Comparison of ENCODE assay signal across 1 cellular context in the genomic region with DNA sequence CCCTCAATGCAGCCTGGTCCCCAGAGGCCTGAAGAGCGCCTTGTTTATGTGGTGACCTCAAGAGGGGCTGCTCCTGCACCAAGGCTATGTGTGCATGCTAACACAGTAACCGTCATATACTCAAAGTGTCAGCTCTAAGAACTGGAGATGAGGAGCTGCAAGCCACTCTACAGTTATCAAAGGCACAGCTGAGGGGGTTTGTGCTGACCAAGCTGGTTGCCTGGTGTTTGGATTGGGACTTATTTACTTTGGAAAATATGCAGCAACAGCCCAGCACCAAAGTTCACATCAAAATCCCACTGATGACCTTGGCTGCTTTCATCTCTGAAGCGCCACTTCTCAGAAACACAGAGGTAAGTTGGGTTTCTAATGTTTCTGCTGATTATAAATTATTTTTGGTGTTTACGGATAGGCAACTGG.
A peak's percentile ranks its signal among the peaks of the same experiment; 100 is the strongest.
TF ChIP-seq lines count a peak whose summit lies in the region.

SERPIND1 (plus strand) TSS at position 321 of the 420 bp plus-strand sequence. CDS start 5,200 bp downstream, outside the sequence.

TF ChIP-seq in HepG2, 621 proteins besides CTCF, POLR2A, EP300 and RAD21 (continued from another document and continues in another):
- TF ChIP-seq ZNF275 (CRISPR knock-in tag; IDR thresholded peaks at IDR 0.05; ENCODE audit: borderline replicate concordance) (no peak), RXRA (CRISPR knock-in tag; IDR thresholded peaks at IDR 0.05) (peak; percentile 70; the same call in 1 of the 2 replicates), DR1 (CRISPR knock-in tag; IDR thresholded peaks at IDR 0.05) (peak; percentile 74), SIN3A (IDR thresholded peaks at IDR 0.05; ENCODE audit: borderline replicate concordance, low read depth, low read length) (peak; percentile 91; the same call in 1 of the 2 replicates), NR2F1 (CRISPR knock-in tag; IDR thresholded peaks at IDR 0.05) (peak in 1 of 2 experiments; percentile 66; a peak in 1 of 4 replicates), AHR (CRISPR knock-in tag; IDR thresholded peaks at IDR 0.05) (no peak), POGZ (CRISPR knock-in tag; IDR thresholded peaks at IDR 0.05) (0 out of 2 replicates have a peak, but pooled peaks have one; percentile 18), MIXL1 (CRISPR knock-in tag; IDR thresholded peaks at IDR 0.05) (0 out of 2 replicates have a peak, but pooled peaks have one; percentile 45), PAF1 (CRISPR knock-in tag; IDR thresholded peaks at IDR 0.05) (no peak), ETV6 (CRISPR knock-in tag; conservative IDR thresholded peaks at IDR 0.05) (no peak), TCF12 (IDR thresholded peaks at IDR 0.05) (no peak), TCF12 (CRISPR knock-in tag; IDR thresholded peaks at IDR 0.05) (peak; percentile 74; the same call in 1 of the 2 replicates), TBX2 (CRISPR knock-in tag; IDR thresholded peaks at IDR 0.05; ENCODE audit: borderline replicate concordance) (peak; percentile 73), ZNF75D (CRISPR knock-in tag; IDR thresholded peaks at IDR 0.05; ENCODE audit: borderline replicate concordance) (no peak), ZNF552 (CRISPR knock-in tag; IDR thresholded peaks at IDR 0.05; ENCODE audit: borderline replicate concordance) (no peak), ZNF652 (CRISPR knock-in tag; IDR thresholded peaks at IDR 0.05; ENCODE audit: borderline replicate concordance, low read depth) (peak; percentile 48; the same call in 1 of the 2 replicates), KLF9 (CRISPR knock-in tag; IDR thresholded peaks at IDR 0.05; ENCODE audit: low read depth) (no peak), HDAC1 (CRISPR knock-in tag; IDR thresholded peaks at IDR 0.05) (peak; percentile 83), REXO4 (CRISPR knock-in tag; IDR thresholded peaks at IDR 0.05; ENCODE audit: borderline replicate concordance) (no peak), ZNF878 (CRISPR knock-in tag; IDR thresholded peaks at IDR 0.05) (0 out of 2 replicates have a peak, but pooled peaks have one; percentile 19), CREB1 (IDR thresholded peaks at IDR 0.05) (no peak), CREB1 (CRISPR knock-in tag; IDR thresholded peaks at IDR 0.05) (no peak; the same call in none of the 2 replicates), JUND (CRISPR knock-in tag; IDR thresholded peaks at IDR 0.05) (no peak), E2F2 (CRISPR knock-in tag; IDR thresholded peaks at IDR 0.05; ENCODE audit: borderline replicate concordance) (no peak), ZGPAT (CRISPR knock-in tag; IDR thresholded peaks at IDR 0.05) (peak; percentile 85), ZFY (CRISPR knock-in tag; IDR thresholded peaks at IDR 0.05) (peak; percentile 43; the same call in 1 of the 2 replicates), ZNF766 (CRISPR knock-in tag; IDR thresholded peaks at IDR 0.05; ENCODE audit: borderline replicate concordance) (peak; percentile 44; the same call in 1 of the 2 replicates), RXRB (CRISPR knock-in tag; IDR thresholded peaks at IDR 0.05; ENCODE audit: borderline replicate concordance) (peak; percentile 85), ZNF430 (CRISPR knock-in tag; IDR thresholded peaks at IDR 0.05) (peak; percentile 40; the same call in 1 of the 2 replicates), ZNF761 (CRISPR knock-in tag; conservative IDR thresholded peaks at IDR 0.05) (0 out of 2 replicates have a peak, but pooled peaks have one; percentile 62), FOXO1 (CRISPR knock-in tag; IDR thresholded peaks at IDR 0.05) (peak; percentile 92), MED1 (CRISPR knock-in tag; IDR thresholded peaks at IDR 0.05) (peak; percentile 94), ZFX (CRISPR knock-in tag; IDR thresholded peaks at IDR 0.05; ENCODE audit: low read depth) (peak; percentile 23; the same call in 1 of the 2 replicates), AKAP8 (CRISPR knock-in tag; IDR thresholded peaks at IDR 0.05) (peak; percentile 25; the same call in 1 of the 2 replicates), SAP130 (CRISPR knock-in tag; IDR thresholded peaks at IDR 0.05; ENCODE audit: low read depth) (peak; percentile 93), ATAD3A (CRISPR knock-in tag; IDR thresholded peaks at IDR 0.05) (no peak), FOXA3 (CRISPR knock-in tag; IDR thresholded peaks at IDR 0.05) (peak; percentile 96), FOXJ3 (CRISPR knock-in tag; IDR thresholded peaks at IDR 0.05; ENCODE audit: borderline replicate concordance) (peak; percentile 95)
- TF ChIP-seq, protein P1, sequence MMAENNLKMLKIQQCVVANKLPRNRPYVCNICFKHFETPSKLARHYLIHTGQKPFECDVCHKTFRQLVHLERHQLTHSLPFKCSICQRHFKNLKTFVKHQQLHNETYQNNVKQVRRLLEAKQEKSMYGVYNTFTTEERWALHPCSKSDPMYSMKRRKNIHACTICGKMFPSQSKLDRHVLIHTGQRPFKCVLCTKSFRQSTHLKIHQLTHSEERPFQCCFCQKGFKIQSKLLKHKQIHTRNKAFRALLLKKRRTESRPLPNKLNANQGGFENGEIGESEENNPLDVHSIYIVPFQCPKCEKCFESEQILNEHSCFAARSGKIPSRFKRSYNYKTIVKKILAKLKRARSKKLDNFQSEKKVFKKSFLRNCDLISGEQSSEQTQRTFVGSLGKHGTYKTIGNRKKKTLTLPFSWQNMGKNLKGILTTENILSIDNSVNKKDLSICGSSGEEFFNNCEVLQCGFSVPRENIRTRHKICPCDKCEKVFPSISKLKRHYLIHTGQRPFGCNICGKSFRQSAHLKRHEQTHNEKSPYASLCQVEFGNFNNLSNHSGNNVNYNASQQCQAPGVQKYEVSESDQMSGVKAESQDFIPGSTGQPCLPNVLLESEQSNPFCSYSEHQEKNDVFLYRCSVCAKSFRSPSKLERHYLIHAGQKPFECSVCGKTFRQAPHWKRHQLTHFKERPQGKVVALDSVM (CRISPR knock-in tag; IDR thresholded peaks at IDR 0.05): peak; percentile 51
- TF ChIP-seq, protein P2, sequence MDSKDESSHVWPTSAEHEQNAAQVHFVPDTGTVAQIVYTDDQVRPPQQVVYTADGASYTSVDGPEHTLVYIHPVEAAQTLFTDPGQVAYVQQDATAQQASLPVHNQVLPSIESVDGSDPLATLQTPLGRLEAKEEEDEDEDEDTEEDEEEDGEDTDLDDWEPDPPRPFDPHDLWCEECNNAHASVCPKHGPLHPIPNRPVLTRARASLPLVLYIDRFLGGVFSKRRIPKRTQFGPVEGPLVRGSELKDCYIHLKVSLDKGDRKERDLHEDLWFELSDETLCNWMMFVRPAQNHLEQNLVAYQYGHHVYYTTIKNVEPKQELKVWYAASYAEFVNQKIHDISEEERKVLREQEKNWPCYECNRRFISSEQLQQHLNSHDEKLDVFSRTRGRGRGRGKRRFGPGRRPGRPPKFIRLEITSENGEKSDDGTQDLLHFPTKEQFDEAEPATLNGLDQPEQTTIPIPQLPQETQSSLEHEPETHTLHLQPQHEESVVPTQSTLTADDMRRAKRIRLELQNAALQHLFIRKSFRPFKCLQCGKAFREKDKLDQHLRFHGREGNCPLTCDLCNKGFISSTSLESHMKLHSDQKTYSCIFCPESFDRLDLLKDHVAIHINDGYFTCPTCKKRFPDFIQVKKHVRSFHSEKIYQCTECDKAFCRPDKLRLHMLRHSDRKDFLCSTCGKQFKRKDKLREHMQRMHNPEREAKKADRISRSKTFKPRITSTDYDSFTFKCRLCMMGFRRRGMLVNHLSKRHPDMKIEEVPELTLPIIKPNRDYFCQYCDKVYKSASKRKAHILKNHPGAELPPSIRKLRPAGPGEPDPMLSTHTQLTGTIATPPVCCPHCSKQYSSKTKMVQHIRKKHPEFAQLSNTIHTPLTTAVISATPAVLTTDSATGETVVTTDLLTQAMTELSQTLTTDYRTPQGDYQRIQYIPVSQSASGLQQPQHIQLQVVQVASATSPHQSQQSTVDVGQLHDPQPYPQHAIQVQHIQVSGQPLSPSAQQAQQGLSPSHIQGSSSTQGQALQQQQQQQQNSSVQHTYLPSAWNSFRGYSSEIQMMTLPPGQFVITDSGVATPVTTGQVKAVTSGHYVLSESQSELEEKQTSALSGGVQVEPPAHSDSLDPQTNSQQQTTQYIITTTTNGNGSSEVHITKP (CRISPR knock-in tag; IDR thresholded peaks at IDR 0.05; ENCODE audit: low read depth): 0 out of 2 replicates have a peak, but pooled peaks have one; percentile 35
- TF ChIP-seq, protein P3, sequence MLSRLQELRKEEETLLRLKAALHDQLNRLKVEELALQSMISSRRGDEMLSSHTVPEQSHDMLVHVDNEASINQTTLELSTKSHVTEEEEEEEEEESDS (CRISPR knock-in tag; IDR thresholded peaks at IDR 0.05; ENCODE audit: borderline replicate concordance): 0 out of 2 replicates have a peak, but pooled peaks have one; percentile 51
- TF ChIP-seq, protein P4, sequence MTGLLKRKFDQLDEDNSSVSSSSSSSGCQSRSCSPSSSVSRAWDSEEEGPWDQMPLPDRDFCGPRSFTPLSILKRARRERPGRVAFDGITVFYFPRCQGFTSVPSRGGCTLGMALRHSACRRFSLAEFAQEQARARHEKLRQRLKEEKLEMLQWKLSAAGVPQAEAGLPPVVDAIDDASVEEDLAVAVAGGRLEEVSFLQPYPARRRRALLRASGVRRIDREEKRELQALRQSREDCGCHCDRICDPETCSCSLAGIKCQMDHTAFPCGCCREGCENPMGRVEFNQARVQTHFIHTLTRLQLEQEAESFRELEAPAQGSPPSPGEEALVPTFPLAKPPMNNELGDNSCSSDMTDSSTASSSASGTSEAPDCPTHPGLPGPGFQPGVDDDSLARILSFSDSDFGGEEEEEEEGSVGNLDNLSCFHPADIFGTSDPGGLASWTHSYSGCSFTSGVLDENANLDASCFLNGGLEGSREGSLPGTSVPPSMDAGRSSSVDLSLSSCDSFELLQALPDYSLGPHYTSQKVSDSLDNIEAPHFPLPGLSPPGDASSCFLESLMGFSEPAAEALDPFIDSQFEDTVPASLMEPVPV (CRISPR knock-in tag; IDR thresholded peaks at IDR 0.05): peak; percentile 77; the same call in 1 of the 2 replicates
- TF ChIP-seq, protein P5, sequence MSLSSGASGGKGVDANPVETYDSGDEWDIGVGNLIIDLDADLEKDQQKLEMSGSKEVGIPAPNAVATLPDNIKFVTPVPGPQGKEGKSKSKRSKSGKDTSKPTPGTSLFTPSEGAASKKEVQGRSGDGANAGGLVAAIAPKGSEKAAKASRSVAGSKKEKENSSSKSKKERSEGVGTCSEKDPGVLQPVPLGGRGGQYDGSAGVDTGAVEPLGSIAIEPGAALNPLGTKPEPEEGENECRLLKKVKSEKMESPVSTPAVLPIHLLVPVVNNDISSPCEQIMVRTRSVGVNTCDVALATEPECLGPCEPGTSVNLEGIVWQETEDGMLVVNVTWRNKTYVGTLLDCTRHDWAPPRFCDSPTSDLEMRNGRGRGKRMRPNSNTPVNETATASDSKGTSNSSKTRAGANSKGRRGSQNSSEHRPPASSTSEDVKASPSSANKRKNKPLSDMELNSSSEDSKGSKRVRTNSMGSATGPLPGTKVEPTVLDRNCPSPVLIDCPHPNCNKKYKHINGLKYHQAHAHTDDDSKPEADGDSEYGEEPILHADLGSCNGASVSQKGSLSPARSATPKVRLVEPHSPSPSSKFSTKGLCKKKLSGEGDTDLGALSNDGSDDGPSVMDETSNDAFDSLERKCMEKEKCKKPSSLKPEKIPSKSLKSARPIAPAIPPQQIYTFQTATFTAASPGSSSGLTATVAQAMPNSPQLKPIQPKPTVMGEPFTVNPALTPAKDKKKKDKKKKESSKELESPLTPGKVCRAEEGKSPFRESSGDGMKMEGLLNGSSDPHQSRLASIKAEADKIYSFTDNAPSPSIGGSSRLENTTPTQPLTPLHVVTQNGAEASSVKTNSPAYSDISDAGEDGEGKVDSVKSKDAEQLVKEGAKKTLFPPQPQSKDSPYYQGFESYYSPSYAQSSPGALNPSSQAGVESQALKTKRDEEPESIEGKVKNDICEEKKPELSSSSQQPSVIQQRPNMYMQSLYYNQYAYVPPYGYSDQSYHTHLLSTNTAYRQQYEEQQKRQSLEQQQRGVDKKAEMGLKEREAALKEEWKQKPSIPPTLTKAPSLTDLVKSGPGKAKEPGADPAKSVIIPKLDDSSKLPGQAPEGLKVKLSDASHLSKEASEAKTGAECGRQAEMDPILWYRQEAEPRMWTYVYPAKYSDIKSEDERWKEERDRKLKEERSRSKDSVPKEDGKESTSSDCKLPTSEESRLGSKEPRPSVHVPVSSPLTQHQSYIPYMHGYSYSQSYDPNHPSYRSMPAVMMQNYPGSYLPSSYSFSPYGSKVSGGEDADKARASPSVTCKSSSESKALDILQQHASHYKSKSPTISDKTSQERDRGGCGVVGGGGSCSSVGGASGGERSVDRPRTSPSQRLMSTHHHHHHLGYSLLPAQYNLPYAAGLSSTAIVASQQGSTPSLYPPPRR (CRISPR knock-in tag; IDR thresholded peaks at IDR 0.05; ENCODE audit: borderline replicate concordance): peak; percentile 86
- TF ChIP-seq, protein P6, sequence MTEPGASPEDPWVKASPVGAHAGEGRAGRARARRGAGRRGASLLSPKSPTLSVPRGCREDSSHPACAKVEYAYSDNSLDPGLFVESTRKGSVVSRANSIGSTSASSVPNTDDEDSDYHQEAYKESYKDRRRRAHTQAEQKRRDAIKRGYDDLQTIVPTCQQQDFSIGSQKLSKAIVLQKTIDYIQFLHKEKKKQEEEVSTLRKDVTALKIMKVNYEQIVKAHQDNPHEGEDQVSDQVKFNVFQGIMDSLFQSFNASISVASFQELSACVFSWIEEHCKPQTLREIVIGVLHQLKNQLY (CRISPR knock-in tag; IDR thresholded peaks at IDR 0.05): peak; percentile 56
